ENCODE assay signal across 1 cellular context in the genomic region with DNA sequence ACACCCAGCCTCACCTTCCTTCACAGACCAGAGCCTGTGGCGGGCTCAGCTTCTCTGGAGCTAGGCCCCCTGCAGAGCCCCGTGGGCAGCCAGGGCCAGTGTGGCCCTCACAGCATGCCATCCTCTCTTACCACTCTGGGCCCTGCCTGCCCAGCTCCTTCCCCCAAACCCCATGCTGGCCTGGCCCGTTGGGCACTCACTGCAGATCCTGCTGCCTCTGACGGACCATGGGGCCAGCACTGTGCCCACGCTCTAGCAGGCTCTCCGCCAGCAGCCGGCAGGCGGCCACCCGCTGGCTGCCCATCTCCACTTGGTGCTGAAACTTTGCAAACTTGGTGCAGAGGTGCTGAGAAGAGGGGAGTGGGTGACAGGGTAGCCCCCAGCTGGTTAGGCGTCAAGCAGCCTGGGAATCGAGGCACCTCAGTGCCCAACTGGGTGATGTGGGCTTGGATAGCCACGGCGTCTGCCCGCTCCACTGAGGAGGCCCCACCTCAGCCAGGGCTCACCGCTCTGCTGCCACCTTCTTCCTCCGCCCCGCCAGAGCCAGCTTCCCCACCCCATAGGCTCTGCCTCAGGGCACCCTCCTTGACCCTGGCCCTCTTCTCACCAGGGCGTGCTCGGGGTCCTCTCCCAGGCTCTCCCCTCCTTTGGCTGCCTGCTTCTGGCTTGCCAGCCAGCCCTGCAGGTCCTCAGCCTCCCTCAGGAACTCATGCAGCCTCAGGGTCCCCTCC.
TF ChIP-seq lines count a peak whose summit lies in the region.

No MANE protein-coding gene starts in this region.

TF ChIP-seq in HEK293, 187 proteins besides CTCF, POLR2A, EP300 and RAD21:
- TF ChIP-seq HOXC10 (CRISPR knock-in tag; IDR thresholded peaks at IDR 0.05) (no peak), ZIC2 (tag by site-specific recombination; IDR thresholded peaks at IDR 0.05) (peak; percentile 69)
